ENCODE assay signal across 9 cellular contexts in the genomic region with DNA sequence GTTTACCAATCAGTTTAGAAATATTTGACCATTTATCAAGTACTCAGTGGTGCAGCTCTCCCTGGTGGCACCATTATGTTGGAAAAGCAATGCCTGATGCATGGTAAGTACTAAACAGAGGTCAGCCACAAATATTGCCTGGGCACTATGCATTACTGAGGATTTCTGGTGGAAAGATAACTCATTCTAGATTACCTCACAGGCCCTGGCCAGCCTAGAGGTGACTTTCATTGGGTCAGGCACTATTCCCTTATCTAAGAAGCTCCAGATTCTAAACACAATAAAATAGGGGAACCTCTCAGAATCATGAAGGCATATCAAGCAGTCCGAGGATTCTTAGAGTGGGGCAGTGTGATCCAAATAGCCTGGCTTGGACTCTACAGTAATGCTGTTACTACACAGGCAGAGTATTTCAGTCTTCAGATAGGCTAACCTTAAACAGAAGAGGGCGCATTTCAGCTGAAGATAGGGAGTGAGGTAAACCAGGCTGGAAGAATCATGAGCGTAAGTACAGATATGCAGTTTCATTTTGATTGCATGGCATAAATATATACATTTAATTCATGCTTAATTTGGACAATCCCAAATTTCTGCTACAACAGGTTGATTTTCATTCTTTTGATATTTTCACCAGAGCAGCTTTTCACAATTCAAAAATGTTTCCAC. TPM values are rescaled to one million over a fixed set of nuclear protein-coding genes. Genes with fewer than 3 reads are reported as not detected.
DNase-seq lines count a peak whose midpoint lies in the region; ATAC-seq and TF ChIP-seq lines count a peak whose summit lies in the region.
"Had no signal": no experiment of that assay in that cellular context is flagged by ENCODE, and none has a peak within 500 bp of the region (broad histone marks: within the 10 kb centered on the region; RNA-seq: fewer than 3 reads in every experiment).

No MANE protein-coding gene starts in this region.

- H3K9me3 ChIP-seq in RWPE2 (ENCODE audit: severe bottlenecking): no peaks in the 10 kb centered on the region

- CTCF ChIA-PET in activated CD4-positive, alpha-beta memory T cell treated with anti-CD3 and anti-CD28 coated beads, Interleukin-2, amount 10 ng/mL, durations not matched to agents 7 days and 5 days (lab: Charles Lee): interaction anchor here (1.3 kb wide), 1 partner anchor 495 kb away, joined by 4 read pairs; no protein-coding TSS in a partner anchor

- no peaks in the 10 kb centered on the region for H3K4me1 ChIP-seq in RWPE2 (ENCODE audit: insufficient read depth, poor library complexity, severe bottlenecking)

- no peaks in the 10 kb centered on the region for H3K4me1 Mint-ChIP-seq in activated CD4-positive, alpha-beta memory T cell treated with anti-CD3 and anti-CD28 coated beads, Interleukin-2, amount 10 ng/mL, durations not matched to agents 7 days and 5 days

- intact Hi-C loops in posterior cingulate gyrus (cut with DNase I): no loop called here

- no peaks in the 10 kb centered on the region for H3K27me3 ChIP-seq in RWPE2 (ENCODE audit: insufficient read depth, poor library complexity, severe bottlenecking)

- POLR2A ChIA-PET in activated CD4-positive, alpha-beta memory T cell treated with anti-CD3 and anti-CD28 coated beads, Interleukin-2, amount 10 ng/mL, durations not matched to agents 7 days and 5 days (lab: Charles Lee): no interaction called here

- no peaks in the 10 kb centered on the region for H3K36me3 Mint-ChIP-seq in activated CD4-positive, alpha-beta memory T cell treated with anti-CD3 and anti-CD28 coated beads, Interleukin-2, amount 10 ng/mL, durations not matched to agents 7 days and 5 days (ENCODE audit: low read depth)
- H3K36me3 Mint-ChIP-seq: activated naive CD8-positive, alpha-beta T cell had no signal

- no peaks in the 10 kb centered on the region for H3K9me3 Mint-ChIP-seq in activated CD4-positive, alpha-beta memory T cell treated with anti-CD3 and anti-CD28 coated beads, Interleukin-2, amount 10 ng/mL, durations not matched to agents 7 days and 5 days

- H3K36me3 ChIP-seq in RWPE2 (ENCODE audit: low read depth): no peaks in the 10 kb centered on the region

- H3K4me3 Mint-ChIP-seq in activated CD4-positive, alpha-beta memory T cell treated with anti-CD3 and anti-CD28 coated beads, Interleukin-2, amount 10 ng/mL, durations not matched to agents 7 days and 5 days: no peak overlapping the region
- H3K4me3 Mint-ChIP-seq: activated naive CD8-positive, alpha-beta T cell had no signal

- no peak overlapping the region for H3K4me3 ChIP-seq in RWPE2 (ENCODE audit: severe bottlenecking)

- H3K27ac Mint-ChIP-seq in activated CD4-positive, alpha-beta memory T cell treated with anti-CD3 and anti-CD28 coated beads, Interleukin-2, amount 10 ng/mL, durations not matched to agents 7 days and 5 days: no peak overlapping the region
- H3K27ac Mint-ChIP-seq: activated naive CD8-positive, alpha-beta T cell had no signal

- H3K27me3 Mint-ChIP-seq in activated CD4-positive, alpha-beta memory T cell treated with anti-CD3 and anti-CD28 coated beads, Interleukin-2, amount 10 ng/mL, durations not matched to agents 7 days and 5 days: no peaks in the 10 kb centered on the region

- ATAC-seq in GM21528 (IDR thresholded peaks at IDR 0.05; ENCODE audit: low FRiP score, unreplicated experiment): peak; percentile 91
- peak; percentile 89 for ATAC-seq in RWPE2 (ENCODE audit: low read depth)

- DNase-seq in GM10266 (ENCODE audit: extremely low spot score): peak; percentile 47
- peak; percentile 12 for DNase-seq in HK-2 (ENCODE audit: unreplicated experiment)
- no peak for DNase-seq in RWPE2 (ENCODE audit: low spot score)
- peak; percentile 25 for DNase-seq in foreskin melanocyte
- no peak for DNase-seq in activated CD4-positive, alpha-beta memory T cell treated with anti-CD3 and anti-CD28 coated beads, Interleukin-2, amount 10 ng/mL, durations not matched to agents 7 days and 5 days
- DNase-seq in occipital lobe (lab: John Stamatoyannopoulos, UW): no peak
- DNase-seq in posterior cingulate gyrus: no peak

- H3K27ac ChIP-seq in RWPE2 (ENCODE audit: poor library complexity, severe bottlenecking): no peak overlapping the region

- TF ChIP-seq CTCF in GM10266 (IDR thresholded peaks at IDR 0.05; ENCODE audit: control insufficient read depth, insufficient read depth, low read depth, missing control alignments) (peak; percentile 64), RWPE2 (IDR thresholded peaks at IDR 0.05; ENCODE audit: poor library complexity, severe bottlenecking) (peak; percentile 59)

RNA-seq across cellular contexts. Expression of a gene that starts 12.1 kb away (rescaled TPM):
- total RNA-seq in activated CD4-positive, alpha-beta memory T cell treated with anti-CD3 and anti-CD28 coated beads, Interleukin-2, amount 10 ng/mL, durations not matched to agents 7 days and 5 days: under 1 TPM; 0.15 to 0.18 TPM
- 0.47 TPM for total RNA-seq in occipital lobe

Comparison
In these comparisons a context has a peak if more than half of its experiments do, and no peak if none do; other contexts are left out.
1. DNase-seq: peak in GM10266 (single experiment), HK-2 (single experiment) and foreskin melanocyte (single experiment); none in RWPE2 (single experiment), activated CD4-positive, alpha-beta memory T cell treated with anti-CD3 and anti-CD28 coated beads, Interleukin-2, amount 10 ng/mL, durations not matched to agents 7 days and 5 days (single experiment), occipital lobe (single experiment) and posterior cingulate gyrus (0 of 10).